8 cellular contexts compared by ENCODE assay signal in the genomic region with DNA sequence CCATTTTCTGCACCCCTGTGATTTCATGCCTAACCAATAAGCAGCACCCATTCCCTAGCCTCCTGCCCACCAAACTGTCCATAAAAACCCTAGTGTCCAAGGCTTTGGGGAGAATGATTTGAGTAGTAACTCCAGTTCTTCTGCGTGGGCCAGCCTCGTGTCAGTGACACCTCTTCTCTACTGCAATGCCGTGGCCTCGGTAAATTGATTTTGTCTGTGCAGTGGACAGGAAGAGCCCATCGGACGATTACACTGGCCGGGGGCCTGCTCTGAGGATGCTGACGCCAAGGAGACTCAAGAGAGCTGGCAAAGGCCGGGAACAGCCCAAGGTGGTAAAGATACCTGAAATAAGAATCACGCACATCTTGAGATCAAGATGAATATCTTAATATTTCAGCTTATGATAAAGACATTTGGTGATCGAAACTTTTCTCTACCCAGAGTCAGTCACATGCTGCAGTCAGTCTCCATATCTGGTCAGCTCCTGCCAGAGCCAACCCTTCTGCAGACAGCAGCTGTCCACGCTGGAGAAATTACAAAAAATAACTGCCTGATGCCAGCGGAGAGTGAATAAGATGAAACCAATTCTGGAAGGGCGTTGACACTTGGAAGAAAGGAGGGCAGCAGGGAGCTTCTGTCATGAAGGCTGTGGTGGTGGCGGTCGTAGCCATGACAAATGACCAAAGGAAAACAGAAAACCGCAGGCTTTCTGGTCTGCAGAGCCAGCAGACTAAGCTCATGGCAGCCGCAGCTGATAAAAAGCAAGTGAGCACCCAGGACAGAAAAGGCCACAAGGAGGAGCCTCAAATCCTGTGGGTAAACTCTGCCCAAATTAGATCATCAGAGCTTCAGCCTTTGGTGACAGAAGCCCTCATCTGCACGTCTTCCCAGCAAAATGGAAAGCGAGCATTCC. TPM values are rescaled to one million over a fixed set of nuclear protein-coding genes. Genes with fewer than 3 reads are reported as not detected.
DNase-seq lines count a peak whose midpoint lies in the region; ATAC-seq and TF ChIP-seq lines count a peak whose summit lies in the region.

No MANE protein-coding gene starts in this region.

- TF ChIP-seq POLR2A in stomach (IDR thresholded peaks at IDR 0.05): no peak

- peaks cover 33 to 65% (median 56%) of the 10 kb centered on the region in 4 donors for H3K4me1 ChIP-seq in stomach

- no peak for TF ChIP-seq EP300 in stomach (IDR thresholded peaks at IDR 0.05)

- in situ Hi-C loops in T47D (cut with HindIII; ENCODE audit: low pct_unique_long_range_greater_than_20kb, low sequenced_read_pairs): no loop called here

- H3K36me3 Mint-ChIP-seq in activated naive CD4-positive, alpha-beta T cell treated with anti-CD3 and anti-CD28 coated beads, Interleukin-2, amount 10 ng/mL, durations not matched to agents 7 days and 5 days: peaks cover 1% of the 10 kb centered on the region

- DNase-seq in activated naive CD4-positive, alpha-beta T cell treated with anti-CD3 and anti-CD28 coated beads, Interleukin-2, amount 10 ng/mL, durations not matched to agents 7 days and 5 days: peak; percentile 46
- DNase-seq in activated naive CD4-positive, alpha-beta T cell treated with Interleukin-2 at 50 U/mL for 16 hours: no peak
- DNase-seq in NCI-H2107 treated with DMSO at 0.1 percent for 48 hours (lab: John Stamatoyannopoulos, UW; ENCODE audit: unreplicated experiment) (peak; percentile 87), T47D (ENCODE audit: low read depth in 1 of 2, low spot score in 1 of 2) (peak; percentile 37 to 69), myocyte (ENCODE audit: low read depth) (peak; percentile 86), retina (no peak), stomach (no peak)

- H3K4me3 Mint-ChIP-seq in activated naive CD4-positive, alpha-beta T cell treated with anti-CD3 and anti-CD28 coated beads, Interleukin-2, amount 10 ng/mL, durations not matched to agents 7 days and 5 days: no peak overlapping the region

- no peak for ATAC-seq in GM19351 (IDR thresholded peaks at IDR 0.05; ENCODE audit: unreplicated experiment)

- peak in 2 of 7 experiments; percentile 13 to 16 for TF ChIP-seq CTCF in stomach (IDR thresholded peaks at IDR 0.05)

- no peak overlapping the region for H3K27ac Mint-ChIP-seq in activated naive CD4-positive, alpha-beta T cell treated with anti-CD3 and anti-CD28 coated beads, Interleukin-2, amount 10 ng/mL, durations not matched to agents 7 days and 5 days

- H3K9me3 Mint-ChIP-seq in activated naive CD4-positive, alpha-beta T cell treated with anti-CD3 and anti-CD28 coated beads, Interleukin-2, amount 10 ng/mL, durations not matched to agents 7 days and 5 days: peaks cover 6% of the 10 kb centered on the region

- CTCF ChIA-PET in activated naive CD4-positive, alpha-beta T cell treated with anti-CD3 and anti-CD28 coated beads, Interleukin-2, amount 10 ng/mL, durations not matched to agents 7 days and 5 days (lab: Charles Lee): interaction anchor here (0.6 to 2.4 kb wide), 11 partner anchors 9 to 115 kb away, joined by 3 to 18 read pairs (median 4); partner anchors contain the start of gene SLC37A1

- 65 to 74% (median 71%) methylated on average over 20 of the region's 20 CpGs for WGBS in stomach, 5 donors

- no peaks in the 10 kb centered on the region for H3K27me3 ChIP-seq in stomach

- no peaks in the 10 kb centered on the region for H3K36me3 ChIP-seq in stomach

- no peak overlapping the region for H3K4me3 ChIP-seq in stomach

- H3K27me3 Mint-ChIP-seq in activated naive CD4-positive, alpha-beta T cell treated with anti-CD3 and anti-CD28 coated beads, Interleukin-2, amount 10 ng/mL, durations not matched to agents 7 days and 5 days: peaks cover 41% of the 10 kb centered on the region

- intact Hi-C loops in stomach (cut with DNase I; ENCODE audit: low total_unique reads): no loop called here

- peak overlapping the region in 2 of 5 donors; percentile 15 to 87 for H3K27ac ChIP-seq in stomach

- H3K9me3 ChIP-seq in stomach: no peaks in the 10 kb centered on the region

- peaks cover 47% of the 10 kb centered on the region for H3K4me1 Mint-ChIP-seq in activated naive CD4-positive, alpha-beta T cell treated with anti-CD3 and anti-CD28 coated beads, Interleukin-2, amount 10 ng/mL, durations not matched to agents 7 days and 5 days

RNA-seq across cellular contexts. Expression of gene RSPH1, which starts 29.1 kb away (rescaled TPM):
- total RNA-seq in myocyte (not detected in 2 replicates), stomach (1 to 10 TPM in 1 of 5 donors, under 1 TPM in 3, not detected in 1; 0.37 to 8.9 (median 0.58) TPM)
- 0.05 TPM for polyA plus RNA-seq in myocyte (2012)
- 1 to 10 TPM; 1.8 to 2.9 (median 2.8) TPM for polyA plus RNA-seq in stomach

RNA-seq across cellular contexts. Expression of gene SLC37A1, which starts 46.7 kb away (rescaled TPM):
- total RNA-seq in myocyte (not detected in 2 replicates), stomach (10 to 100 TPM in 4 of 5 donors, 1 to 10 TPM in 1; 9.8 to 72.9 (median 23.9) TPM)
- 0.03 TPM for polyA plus RNA-seq in myocyte (2012)
- 10 to 100 TPM; 10.3 to 12.4 (median 11.3) TPM for polyA plus RNA-seq in stomach

Comparison
In these comparisons a context has a peak if more than half of its experiments do, and no peak if none do; other contexts are left out.
1. DNase-seq: peak in activated naive CD4-positive, alpha-beta T cell treated with anti-CD3 and anti-CD28 coated beads, Interleukin-2, amount 10 ng/mL, durations not matched to agents 7 days and 5 days (single experiment), NCI-H2107 treated with DMSO at 0.1 percent for 48 hours (single experiment), T47D (2 of 2) and myocyte (single experiment); none in activated naive CD4-positive, alpha-beta T cell treated with Interleukin-2 at 50 U/mL for 16 hours (single experiment), retina (single experiment) and stomach (single experiment).
2. RNA of gene SLC37A1, which starts 46.7 kb away (total RNA-seq): 9.8 to 72.9 TPM in stomach; not detected in myocyte; every median in the first group is over 10 times any median in the second.